8 cellular contexts compared by ENCODE assay signal in the genomic region with DNA sequence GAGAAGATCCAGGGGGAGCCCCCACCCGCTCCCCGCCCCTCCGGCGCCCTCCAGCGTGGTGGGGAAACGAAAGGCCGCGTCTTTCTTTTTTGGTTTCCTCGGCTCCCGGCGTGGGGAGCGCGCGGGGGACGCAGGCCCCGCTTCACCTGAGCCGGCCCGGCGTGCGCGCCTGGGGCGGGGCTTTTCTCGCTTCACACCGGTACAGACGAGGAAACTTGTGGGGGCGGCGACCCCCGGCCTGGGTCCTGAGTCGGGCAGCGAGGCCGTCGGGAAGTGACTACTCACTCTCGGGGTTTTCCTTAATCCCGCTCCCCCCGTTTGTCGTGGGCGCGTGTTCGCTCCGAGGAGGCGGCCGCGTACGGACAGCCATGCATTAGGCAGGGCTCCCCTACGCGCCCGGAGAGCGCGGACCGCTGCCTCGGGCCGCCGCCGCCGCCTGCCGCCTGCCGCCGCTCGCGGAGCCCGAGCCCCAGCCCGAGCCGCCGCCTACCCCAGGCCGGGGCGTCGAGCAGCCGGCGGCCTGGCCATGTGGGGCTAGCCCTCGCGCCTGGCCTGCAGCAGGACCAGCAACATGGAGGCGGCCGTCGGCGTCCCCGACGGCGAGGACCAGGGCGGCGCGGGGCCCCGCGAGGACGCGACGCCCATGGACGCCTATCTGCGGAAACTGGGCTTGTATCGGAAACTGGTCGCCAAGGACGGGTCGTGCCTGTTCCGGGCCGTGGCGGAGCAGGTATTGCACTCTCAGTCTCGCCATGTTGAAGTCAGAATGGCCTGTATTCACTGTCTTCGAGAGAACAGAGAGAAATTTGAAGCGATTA. TPM values are rescaled to one million over a fixed set of nuclear protein-coding genes. Genes with fewer than 3 reads are reported as not detected.
DNase-seq lines count a peak whose midpoint lies in the region; ATAC-seq, FAIRE-seq and TF ChIP-seq lines count a peak whose summit lies in the region.
"Not testable (repeated sequence)": the region's sequence is repeated elsewhere in the genome, so short reads cannot be mapped to it uniquely, and the experiment has no call there.

No MANE protein-coding gene starts in this region.

- peak overlapping the region; percentile 24; the same call in 1 of the 2 replicates for H3K4me2 ChIP-seq in OCI-LY1 (ENCODE audit: low read length)

- H3K27ac Mint-ChIP-seq in activated naive CD8-positive, alpha-beta T cell treated with anti-CD3 and anti-CD28 coated beads for 36 hours, result not testable (repeated sequence)
- H3K27ac Mint-ChIP-seq in naive thymus-derived CD4-positive, alpha-beta T cell, result peak overlapping the region in 4 of 9 donors; percentile 9 to 46 (median 18)

- H3K27me3 ChIP-seq in OCI-LY1 (ENCODE audit: insufficient read depth, low read length); esophagus (ENCODE audit: control insufficient read depth in 1 of 2, insufficient read depth in 2 of 2, low read length in 2 of 2); naive thymus-derived CD4-positive, alpha-beta T cell (ENCODE audit: control insufficient read depth in 2 of 2, insufficient read depth in 2 of 2, low read length in 2 of 2): not testable (repeated sequence)

- H3K4me3 Mint-ChIP-seq in activated naive CD8-positive, alpha-beta T cell treated with anti-CD3 and anti-CD28 coated beads for 36 hours, result not testable (repeated sequence)
- peak overlapping the region; percentile 16 to 86 (median 70) for H3K4me3 Mint-ChIP-seq in naive thymus-derived CD4-positive, alpha-beta T cell

- H3K9me3 ChIP-seq in OCI-LY1 (ENCODE audit: low read length); esophagus (ENCODE audit: control insufficient read depth in 2 of 2, insufficient read depth in 1 of 2, low read depth in 1 of 2, low read length in 1 of 2); naive thymus-derived CD4-positive, alpha-beta T cell (ENCODE audit: control insufficient read depth in 2 of 3, low read length in 3 of 3): not testable (repeated sequence)

- ATAC-seq in GM18498 (IDR thresholded peaks at IDR 0.05; ENCODE audit: unreplicated experiment), result peak; percentile 43
- peak; percentile 66 for ATAC-seq in naive thymus-derived CD4-positive, alpha-beta T cell

- not testable (repeated sequence) for H3K9ac ChIP-seq in OCI-LY1 (ENCODE audit: low read length)

- intact Hi-C loops in naive thymus-derived CD4-positive, alpha-beta T cell (cut with micrococcal nuclease), result not testable (repeated sequence)

- TF ChIP-seq CTCF in OCI-LY1 (IDR thresholded peaks at IDR 0.05; ENCODE audit: low read length), result not testable (repeated sequence)

- not testable (repeated sequence) for H4K20me1 ChIP-seq in OCI-LY1 (ENCODE audit: insufficient read depth, low read length)

- peaks cover 54% of the 10 kb centered on the region for H3K36me3 Mint-ChIP-seq in activated naive CD8-positive, alpha-beta T cell treated with anti-CD3 and anti-CD28 coated beads for 36 hours
- H3K36me3 Mint-ChIP-seq in naive thymus-derived CD4-positive, alpha-beta T cell, result peaks cover 7 to 73% (median 65%) of the 10 kb centered on the region in 5 donors

- not testable (repeated sequence) for H3K36me3 ChIP-seq in OCI-LY1 (ENCODE audit: insufficient read depth, low read length); esophagus (ENCODE audit: control insufficient read depth in 2 of 2, insufficient read depth in 2 of 2, low read length in 1 of 2); naive thymus-derived CD4-positive, alpha-beta T cell (ENCODE audit: control insufficient read depth in 2 of 3, insufficient read depth in 3 of 3, low read length in 3 of 3)

- peaks cover 17% of the 10 kb centered on the region for H3K9me3 Mint-ChIP-seq in activated naive CD8-positive, alpha-beta T cell treated with anti-CD3 and anti-CD28 coated beads for 36 hours
- peaks cover 0 to 18% (median 0%) of the 10 kb centered on the region in 11 donors for H3K9me3 Mint-ChIP-seq in naive thymus-derived CD4-positive, alpha-beta T cell

- not testable (repeated sequence) for H3K79me2 ChIP-seq in OCI-LY1 (ENCODE audit: insufficient read depth, low read length)

- POLR2A ChIA-PET in naive thymus-derived CD4-positive, alpha-beta T cell (lab: Charles Lee), result not testable (repeated sequence)

- H3K27ac ChIP-seq in OCI-LY1 (ENCODE audit: low read depth, low read length, poor library complexity, severe bottlenecking); esophagus (ENCODE audit: low read depth in 2 of 2, low read length in 1 of 2); naive thymus-derived CD4-positive, alpha-beta T cell (ENCODE audit: low read depth, low read length): not testable (repeated sequence)

- CTCF ChIA-PET in naive thymus-derived CD4-positive, alpha-beta T cell (lab: Charles Lee), result not testable (repeated sequence)

- H3K9me2 ChIP-seq in OCI-LY1 (ENCODE audit: low read depth, low read length), result not testable (repeated sequence)

- H3K4me1 Mint-ChIP-seq in activated naive CD8-positive, alpha-beta T cell treated with anti-CD3 and anti-CD28 coated beads for 36 hours, result peaks cover 51% of the 10 kb centered on the region
- H3K4me1 Mint-ChIP-seq in naive thymus-derived CD4-positive, alpha-beta T cell, result peaks cover 29 to 84% (median 63%) of the 10 kb centered on the region in 7 donors

- 56 to 60% methylated on average over 75 to 98 of the region's 98 CpGs for WGBS in esophagus, 2 donors

- H3K27me3 Mint-ChIP-seq in activated naive CD8-positive, alpha-beta T cell treated with anti-CD3 and anti-CD28 coated beads for 36 hours; naive thymus-derived CD4-positive, alpha-beta T cell: not testable (repeated sequence)

- H3K4me1 ChIP-seq in OCI-LY1 (ENCODE audit: insufficient read depth, low read length, severe bottlenecking); esophagus (ENCODE audit: control insufficient read depth in 2 of 2, insufficient read depth in 2 of 2, low read length in 1 of 2): not testable (repeated sequence)
- H3K4me1 ChIP-seq in naive thymus-derived CD4-positive, alpha-beta T cell (ENCODE audit: control insufficient read depth in 2 of 2, insufficient read depth in 2 of 2, low read length in 2 of 2), result peaks cover 0 to 14% of the 10 kb centered on the region in 2 donors

- H2AFZ ChIP-seq in OCI-LY1 (ENCODE audit: low read length), result not testable (repeated sequence)

- not testable (repeated sequence) for H3F3A ChIP-seq in OCI-LY1 (ENCODE audit: insufficient read depth, low read length)

- H3K4me3 ChIP-seq in OCI-LY1 (ENCODE audit: low read depth, low read length, poor library complexity, severe bottlenecking), result peak overlapping the region; percentile 19
- peak overlapping the region; percentile 40 to 46 for H3K4me3 ChIP-seq in esophagus (ENCODE audit: low read depth in 1 of 2, low read length in 2 of 2)
- not testable (repeated sequence) for H3K4me3 ChIP-seq in naive thymus-derived CD4-positive, alpha-beta T cell (ENCODE audit: low read length)

- FAIRE-seq in urothelium cell line (lab: Jason Lieb, UNC), result peak; percentile 9

- DNase-seq in activated CD8-positive, alpha-beta memory T cell treated with anti-CD3 and anti-CD28 coated beads, Interleukin-2, amount 50 U/mL, for 4 hours, result peak; percentile 60
- peak; percentile 45 for DNase-seq in activated naive CD8-positive, alpha-beta T cell treated with anti-CD3 and anti-CD28 coated beads for 36 hours
- peak in 7 of 9 donors; percentile 4 to 28 (median 10) for DNase-seq in naive thymus-derived CD4-positive, alpha-beta T cell
- peak; percentile 12 to 40 (median 18) for DNase-seq in stimulated activated CD4-positive, alpha-beta T cell treated with anti-CD3 and anti-CD28 coated beads, TNF-alpha, amount 100 ng/mL, for 4 hours (ENCODE audit: low read depth in 3 of 3)
- not testable (repeated sequence) for DNase-seq in urothelium cell line (ENCODE audit: low spot score)

RNA-seq across cellular contexts. Expression of gene PARP11, which starts 34.3 kb away (rescaled TPM):
- 10 to 100 TPM; 22.2 to 23.1 TPM for total RNA-seq in activated naive CD8-positive, alpha-beta T cell treated with anti-CD3 and anti-CD28 coated beads for 36 hours
- 1 to 10 TPM; 1.6 to 2.1 TPM for polyA plus RNA-seq in esophagus
- total RNA-seq in naive thymus-derived CD4-positive, alpha-beta T cell, result 10 to 100 TPM; 21.5 to 37.4 (median 35.1) TPM
- polyA plus RNA-seq in naive thymus-derived CD4-positive, alpha-beta T cell, result 10 to 100 TPM in 1 of 2 donors, 1 to 10 TPM in 1; 7.2 to 10.6 TPM
